ENCODE assay signal across 2 cellular contexts in genomic region chr5:138252944-138253343, GRCh38.
TF ChIP-seq lines count a peak whose summit lies in the region.

No MANE protein-coding gene starts in this region.

TF ChIP-seq in GM12878, 131 proteins besides CTCF, POLR2A, EP300 and RAD21:
- TF ChIP-seq GATAD2B (conservative IDR thresholded peaks at IDR 0.05; ENCODE audit: low read depth): no peak
- TF ChIP-seq IKZF1 (conservative IDR thresholded peaks at IDR 0.05): 0 out of 2 replicates have a peak, but pooled peaks have one; percentile 24

TF ChIP-seq in HepG2, 621 proteins besides CTCF, POLR2A, EP300 and RAD21:
- TF ChIP-seq SYNCRIP (IDR thresholded peaks at IDR 0.05; ENCODE audit: insufficient read depth, low read depth, low read length) (no peak), ZNF329 (CRISPR knock-in tag; IDR thresholded peaks at IDR 0.05; ENCODE audit: low read depth) (no peak), HOXA3 (CRISPR knock-in tag; IDR thresholded peaks at IDR 0.05) (no peak), ZNF136 (CRISPR knock-in tag; IDR thresholded peaks at IDR 0.05; ENCODE audit: low read depth) (no peak)
